In the genomic region with DNA sequence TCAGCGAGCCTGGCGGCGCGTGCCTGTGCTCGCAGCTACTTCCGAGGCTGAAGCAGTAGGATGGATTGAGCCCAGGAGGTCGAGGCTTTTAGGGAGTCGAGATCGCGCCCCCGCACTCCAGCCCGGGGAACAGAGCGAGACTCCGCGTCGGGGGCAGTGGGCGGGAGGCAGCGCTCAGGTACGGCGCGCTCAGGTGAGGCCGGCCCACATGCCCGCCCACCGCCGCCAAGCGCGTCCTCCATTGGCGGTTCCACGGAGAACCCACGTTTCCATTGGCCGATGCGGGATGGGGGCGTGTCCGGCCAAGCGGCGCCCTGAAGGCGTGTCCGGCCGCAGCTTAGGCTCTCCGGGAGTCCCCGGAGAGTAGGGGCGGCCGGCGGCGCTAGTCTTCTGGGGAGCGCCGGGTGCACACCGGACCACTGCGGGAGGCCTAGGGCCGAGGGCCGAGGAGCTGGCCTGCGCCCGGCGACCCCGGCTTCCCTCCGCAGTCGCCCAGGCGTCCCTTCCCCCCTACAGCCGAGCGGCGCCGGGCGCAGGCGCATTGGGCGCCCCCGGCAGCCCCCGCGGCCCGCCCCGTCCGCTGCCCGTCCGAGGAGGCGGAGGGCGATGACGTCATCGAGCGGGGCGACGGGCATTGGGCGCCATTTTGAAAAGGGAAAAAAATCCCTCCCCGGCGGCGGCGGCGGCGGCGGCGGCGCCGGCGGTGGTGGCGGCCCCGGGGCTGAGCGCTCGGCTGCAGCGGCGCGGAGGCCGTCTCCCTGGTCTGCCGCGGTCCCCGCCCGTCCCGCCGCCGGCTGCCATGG, we compare ENCODE assay signal across 8 cellular contexts. TPM values are rescaled to one million over a fixed set of nuclear protein-coding genes. Genes with fewer than 3 reads are reported as not detected.
DNase-seq lines count a peak whose midpoint lies in the region; ATAC-seq and TF ChIP-seq lines count a peak whose summit lies in the region.

A gene (plus strand): TSS at position 659 of the 803 bp plus-strand sequence. CDS start 141 bp downstream, at position 800.

- H3K36me3 Mint-ChIP-seq in activated CD4-positive, alpha-beta memory T cell treated with anti-CD3 and anti-CD28 coated beads for 36 hours, result peaks cover 8% of the 10 kb centered on the region

- intact Hi-C loops in activated CD4-positive, alpha-beta memory T cell treated with anti-CD3 and anti-CD28 coated beads for 36 hours (cut with micrococcal nuclease), result loop anchor here (1.0 to 10.0 kb wide), 6 partner anchors 82 to 1786 kb away; a partner anchor contains a TSS
- intact Hi-C loops in dorsolateral prefrontal cortex (cut with DNase I) (loop anchor here (2.0 to 5.0 kb wide), 4 partner anchors 62 to 122 kb away; a partner anchor contains a TSS), right lobe of liver (cut with DNase I) (no loop called here)

- peaks cover 7% of the 10 kb centered on the region for H3K27me3 Mint-ChIP-seq in activated CD4-positive, alpha-beta memory T cell treated with anti-CD3 and anti-CD28 coated beads for 36 hours

- H3K27ac ChIP-seq in dorsolateral prefrontal cortex (peak within 1 kb of the TSS in 58 of 59 donors; percentile 8 to 95 (median 86)), right lobe of liver (peak within 1 kb of the TSS; percentile 95 to 98 (median 97))

- H3K4me3 Mint-ChIP-seq in activated CD4-positive, alpha-beta memory T cell treated with anti-CD3 and anti-CD28 coated beads for 36 hours, result peak within 1 kb of the TSS; percentile 86

- peak within 1 kb of the TSS; percentile 56 to 99 (median 91) for H3K4me3 ChIP-seq in dorsolateral prefrontal cortex
- H3K4me3 ChIP-seq in right lobe of liver, result peak within 1 kb of the TSS; percentile 88 to 96 (median 90)

- H3K9me3 ChIP-seq in right lobe of liver, result no peaks in the 10 kb centered on the region

- peak; percentile 85 for TF ChIP-seq POLR2A in right lobe of liver (IDR thresholded peaks at IDR 0.05)

- H3K27me3 ChIP-seq in dorsolateral prefrontal cortex, result no peaks in the 10 kb centered on the region
- no peaks in the 10 kb centered on the region for H3K27me3 ChIP-seq in right lobe of liver

- peak within 1 kb of the TSS; percentile 92 for H3K27ac Mint-ChIP-seq in activated CD4-positive, alpha-beta memory T cell treated with anti-CD3 and anti-CD28 coated beads for 36 hours

- POLR2A ChIA-PET in activated CD4-positive, alpha-beta memory T cell treated with anti-CD3 and anti-CD28 coated beads for 36 hours (lab: Charles Lee), result interaction anchor here (1.2 to 1.6 kb wide), 3 partner anchors 27 to 81 kb away, joined by 5 to 8 read pairs (median 5); a partner anchor contains a TSS

- CTCF ChIA-PET in activated CD4-positive, alpha-beta memory T cell treated with anti-CD3 and anti-CD28 coated beads for 36 hours (lab: Charles Lee), result interaction anchor here (0.8 to 3.1 kb wide), 5 partner anchors 15 to 452 kb away, joined by 3 to 20 read pairs (median 3); no protein-coding TSS in a partner anchor

- peak; percentile 39 to 98 (median 94) for DNase-seq in C1 segment of cervical spinal cord (lab: John Stamatoyannopoulos, UW)
- peak; percentile 92 for DNase-seq in NCI-H748 (lab: John Stamatoyannopoulos, UW; ENCODE audit: unreplicated experiment)
- DNase-seq in activated CD4-positive, alpha-beta memory T cell treated with anti-CD3 and anti-CD28 coated beads for 36 hours, result peak; percentile 96
- DNase-seq in dorsolateral prefrontal cortex, result peak; percentile 86 to 97 (median 94)
- DNase-seq in right lobe of liver, result peak; percentile 96 to 98 (median 97)
- peak; percentile 95 to 96 for DNase-seq in stimulated activated CD4-positive, alpha-beta T cell treated with anti-CD3 and anti-CD28 coated beads, Interleukin-4, amount 100 ng/mL, for 4 hours

- 0% methylated on average over 16 of the region's 107 CpGs for WGBS in right lobe of liver (ENCODE audit: insufficient coverage, low coverage, low lambda C conversion rate, missing lambda C conversion rate)

- H3K9me3 Mint-ChIP-seq in activated CD4-positive, alpha-beta memory T cell treated with anti-CD3 and anti-CD28 coated beads for 36 hours, result no peaks in the 10 kb centered on the region

- ATAC-seq in GM19351 (IDR thresholded peaks at IDR 0.05; ENCODE audit: unreplicated experiment), result peak; percentile 81
- ATAC-seq in HG03520 (IDR thresholded peaks at IDR 0.05; ENCODE audit: unreplicated experiment), result peak; percentile 93
- peak; percentile 95 to 97 (median 96) for ATAC-seq in right lobe of liver

- H3K4me1 ChIP-seq in right lobe of liver, result peaks cover 0 to 30% (median 8%) of the 10 kb centered on the region in 4 donors

- peak in 23 of 56 donors; percentile 8 to 49 (median 27) for TF ChIP-seq CTCF in dorsolateral prefrontal cortex (IDR thresholded peaks at IDR 0.05 in 54 of 56, conservative IDR thresholded peaks at IDR 0.05 in 2 of 56; ENCODE audit: low read depth in 1 of 56, partially characterized antibody in 56 of 56)
- no peak for TF ChIP-seq CTCF in right lobe of liver (IDR thresholded peaks at IDR 0.05)

- peaks cover 45% of the 10 kb centered on the region for H3K4me1 Mint-ChIP-seq in activated CD4-positive, alpha-beta memory T cell treated with anti-CD3 and anti-CD28 coated beads for 36 hours (ENCODE audit: low read depth)

- no peaks in the 10 kb centered on the region for H3K36me3 ChIP-seq in right lobe of liver

RNA-seq across cellular contexts. Expression of the gene that starts here (rescaled TPM):
- total RNA-seq in activated CD4-positive, alpha-beta memory T cell treated with anti-CD3 and anti-CD28 coated beads for 36 hours, result 10 to 100 TPM; 31.9 to 32.3 TPM
- 10 to 100 TPM; 37.7 to 70.2 (median 51.6) TPM for total RNA-seq in dorsolateral prefrontal cortex
- total RNA-seq in right lobe of liver, result 10 to 100 TPM; 10.9 to 16.6 (median 14.3) TPM

Comparison
In these comparisons a context has a peak if more than half of its experiments do, and no peak if none do; other contexts are left out.
1. Peak in every context shown above with its lines: DNase-seq, ATAC-seq, H3K4me3 ChIP-seq and H3K27ac ChIP-seq.
2. intact Hi-C loops: an anchor here in activated CD4-positive, alpha-beta memory T cell treated with anti-CD3 and anti-CD28 coated beads for 36 hours (1.0 to 10.0 kb wide) and dorsolateral prefrontal cortex (2.0 to 5.0 kb wide); none called in right lobe of liver.